23 cellular contexts compared by ENCODE assay signal in the genomic region with DNA sequence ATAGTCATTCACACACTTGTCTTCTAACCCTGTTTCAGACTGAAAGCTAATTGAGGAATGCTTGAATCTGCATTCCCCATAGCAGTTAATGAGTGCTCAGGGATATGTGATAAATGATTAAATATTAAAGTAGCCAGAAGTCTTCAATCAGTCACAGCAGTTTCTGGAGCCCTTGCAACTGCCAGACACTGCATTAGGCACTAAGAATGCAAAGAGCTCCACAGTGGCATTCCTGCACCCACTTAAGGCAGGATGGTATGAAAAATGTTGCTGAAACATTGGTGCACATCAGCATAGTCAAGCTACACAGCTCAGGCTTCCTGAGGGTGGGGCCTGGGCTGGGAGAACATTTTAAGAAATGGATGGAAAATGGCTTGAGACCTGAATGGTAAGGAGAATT. TPM values are rescaled to one million over a fixed set of nuclear protein-coding genes. Genes with fewer than 3 reads are reported as not detected.
"Had no signal": no experiment of that assay in that cellular context is flagged by ENCODE, and none has a peak within 500 bp of the region (broad histone marks: within the 10 kb centered on the region; RNA-seq: fewer than 3 reads in every experiment).

No MANE protein-coding gene starts in this region.

- DNase-seq: activated CD4-positive, alpha-beta memory T cell treated with anti-CD3 and anti-CD28 coated beads, Interleukin-2, amount 10 ng/mL, durations not matched to agents 7 days and 5 days; activated CD4-positive, alpha-beta T cell treated with anti-CD3 and anti-CD28 coated beads, Interleukin-2, amount 10 ng/mL, durations not matched to agents 24 days and 14 days; activated effector memory CD4-positive, alpha-beta T cell treated with anti-CD3 and anti-CD28 coated beads, Interleukin-2, amount 50 U/mL, for 16 hours; activated naive CD4-positive, alpha-beta T cell treated with anti-CD3 and anti-CD28 coated beads, Interleukin-2, amount 10 ng/mL, durations not matched to agents 7 days and 5 days; dermis blood vessel endothelial cell; effector memory CD8-positive, alpha-beta T cell; gastrocnemius medialis; hypothalamus; left cardiac atrium; mammary epithelial cell; midbrain; SK-N-SH; spleen; stimulated activated CD4-positive, alpha-beta T cell treated with anti-CD3 and anti-CD28 coated beads, Interleukin-4, amount 100 ng/mL, for 24 hours; stimulated activated naive CD8-positive, alpha-beta T cell treated with anti-CD3 and anti-CD28 coated beads, Interleukin-15, Interleukin-2, amounts not matched to agents 100 U/mL and 50 U/mL, for 24 hours; transverse colon had no signal

- H3K27ac Mint-ChIP-seq: activated CD4-positive, alpha-beta memory T cell treated with anti-CD3 and anti-CD28 coated beads, Interleukin-2, amount 10 ng/mL, durations not matched to agents 7 days and 5 days; activated CD4-positive, alpha-beta T cell treated with anti-CD3 and anti-CD28 coated beads, Interleukin-2, amount 10 ng/mL, durations not matched to agents 24 days and 14 days; activated naive CD4-positive, alpha-beta T cell treated with anti-CD3 and anti-CD28 coated beads, Interleukin-2, amount 10 ng/mL, durations not matched to agents 7 days and 5 days; natural killer cell treated with Interleukin-12 subunit alpha and Interleukin-12 subunit beta and Interleukin-15 and Interleukin-18, amount 100 ng/mL, for 72 hours had no signal

- H3K4me3 ChIP-seq: gastrocnemius medialis, spleen, suprapubic skin, transverse colon, vagina had no signal

- H3K27ac ChIP-seq: gastrocnemius medialis, spleen, suprapubic skin, transverse colon, vagina had no signal

- H3K36me3 Mint-ChIP-seq: activated naive CD4-positive, alpha-beta T cell treated with anti-CD3 and anti-CD28 coated beads, Interleukin-2, amount 10 ng/mL, durations not matched to agents 7 days and 5 days; natural killer cell treated with Interleukin-12 subunit alpha and Interleukin-12 subunit beta and Interleukin-15 and Interleukin-18, amount 100 ng/mL, for 72 hours had no signal

- H3K27me3 ChIP-seq: suprapubic skin, transverse colon, vagina had no signal

- H3K36me3 ChIP-seq: gastrocnemius medialis had no signal

- H3K9me3 ChIP-seq: gastrocnemius medialis, SK-N-SH, suprapubic skin, transverse colon, vagina had no signal

- H3K9me3 Mint-ChIP-seq: activated CD4-positive, alpha-beta T cell treated with anti-CD3 and anti-CD28 coated beads, Interleukin-2, amount 10 ng/mL, durations not matched to agents 24 days and 14 days; effector memory CD8-positive, alpha-beta T cell; natural killer cell treated with Interleukin-12 subunit alpha and Interleukin-12 subunit beta and Interleukin-15 and Interleukin-18, amount 100 ng/mL, for 72 hours had no signal

- H3K9ac ChIP-seq: SK-N-SH had no signal

- H3K4me1 Mint-ChIP-seq: activated CD4-positive, alpha-beta memory T cell treated with anti-CD3 and anti-CD28 coated beads, Interleukin-2, amount 10 ng/mL, durations not matched to agents 7 days and 5 days; activated naive CD4-positive, alpha-beta T cell treated with anti-CD3 and anti-CD28 coated beads, Interleukin-2, amount 10 ng/mL, durations not matched to agents 7 days and 5 days had no signal

- H3K27me3 Mint-ChIP-seq: effector memory CD8-positive, alpha-beta T cell had no signal

- H3K4me2 ChIP-seq: SK-N-SH had no signal

- H3K4me3 Mint-ChIP-seq: activated CD4-positive, alpha-beta memory T cell treated with anti-CD3 and anti-CD28 coated beads, Interleukin-2, amount 10 ng/mL, durations not matched to agents 7 days and 5 days; activated CD4-positive, alpha-beta T cell treated with anti-CD3 and anti-CD28 coated beads, Interleukin-2, amount 10 ng/mL, durations not matched to agents 24 days and 14 days; activated naive CD4-positive, alpha-beta T cell treated with anti-CD3 and anti-CD28 coated beads, Interleukin-2, amount 10 ng/mL, durations not matched to agents 7 days and 5 days; effector memory CD8-positive, alpha-beta T cell; natural killer cell treated with Interleukin-12 subunit alpha and Interleukin-12 subunit beta and Interleukin-15 and Interleukin-18, amount 100 ng/mL, for 72 hours had no signal

- ATAC-seq: activated CD4-positive, CD25-positive, alpha-beta regulatory T cell treated with anti-CD3 and anti-CD28 coated beads, Interleukin-2, amount 50 U/mL, for 24 hours; effector memory CD8-positive, alpha-beta T cell; esophagus mucosa; gastrocnemius medialis; left cardiac atrium; natural killer cell treated with Interleukin-12 subunit alpha and Interleukin-12 subunit beta and Interleukin-15 and Interleukin-18, amount 100 ng/mL, for 72 hours; stimulated activated naive CD8-positive, alpha-beta T cell treated with anti-CD3 and anti-CD28 coated beads, Interleukin-15, Interleukin-2, amounts not matched to agents 100 U/mL and 50 U/mL, for 24 hours had no signal

RNA-seq across cellular contexts. Expression of gene MPEG1, which starts 34.3 kb away (rescaled TPM):
- total RNA-seq: activated CD4-positive, alpha-beta memory T cell treated with anti-CD3 and anti-CD28 coated beads, Interleukin-2, amount 10 ng/mL, durations not matched to agents 7 days and 5 days; activated CD4-positive, alpha-beta T cell treated with anti-CD3 and anti-CD28 coated beads, Interleukin-2, amount 10 ng/mL, durations not matched to agents 24 days and 14 days; chondrocyte; dermis blood vessel endothelial cell; endothelial cell of umbilical vein; mammary epithelial cell had no signal
